7 cellular contexts compared by ENCODE assay signal in the genomic region with DNA sequence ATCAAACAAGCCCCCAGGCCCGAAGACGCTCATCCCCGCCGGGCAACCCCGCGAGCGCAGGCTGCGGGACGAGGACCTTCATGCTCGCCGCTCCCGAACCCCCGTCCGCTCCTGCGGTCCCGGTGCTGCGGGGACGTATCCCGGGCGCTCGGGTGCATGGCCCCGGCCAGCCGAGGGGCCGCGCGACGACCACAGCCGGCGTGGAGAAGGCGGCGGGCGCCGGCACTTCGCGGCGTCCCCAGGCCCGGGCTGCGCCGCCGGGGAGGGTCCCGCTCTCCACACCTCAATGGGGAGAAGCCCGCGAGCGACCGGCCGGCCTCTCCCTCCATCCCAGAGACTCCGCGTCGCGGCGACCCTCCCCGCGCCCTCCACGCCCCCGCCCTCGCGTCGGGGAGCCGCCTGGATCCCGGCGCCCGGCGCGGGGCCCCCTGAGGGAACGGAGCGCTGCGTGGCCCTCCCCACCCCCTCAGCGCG. TPM values are rescaled to one million over a fixed set of nuclear protein-coding genes. Genes with fewer than 3 reads are reported as not detected.
DNase-seq lines count a peak whose midpoint lies in the region; ATAC-seq and TF ChIP-seq lines count a peak whose summit lies in the region.

No MANE protein-coding gene starts in this region.

- intact Hi-C loops in adrenal gland (cut with DNase I) (loop anchor here (5.0 to 10.0 kb wide), 2 partner anchors 289 to 292 kb away; partner anchors contain the start of gene SLC45A1 (in 2 of the 2)), left colon (cut with DNase I, micrococcal nuclease) (no loop called here)

- WGBS in adrenal gland, 4 donors = 0 to 4% (median 1%) methylated on average over 5 to 69 of the region's 69 CpGs

- no peak for TF ChIP-seq POLR2A in adrenal gland (IDR thresholded peaks at IDR 0.05)

- H3K4me1 ChIP-seq in adrenal gland (replicated peaks in 1 of 2) (peaks cover 23 to 50% of the 10 kb centered on the region in 2 donors), thoracic aorta (ENCODE audit: control insufficient read depth in 1 of 2, low read depth in 2 of 2) (peaks cover 10 to 66% of the 10 kb centered on the region in 2 donors)

- H3K4me3 ChIP-seq in adrenal gland (peak overlapping the region; percentile 31 to 97 (median 56)), thoracic aorta (peak overlapping the region; percentile 86)

- DNase-seq in adrenal gland = peak in 2 of 7 donors; percentile 33 to 39
- no peak for DNase-seq in left colon
- no peak for DNase-seq in thoracic aorta (ENCODE audit: low spot score)
- DNase-seq in T-helper 9 cell = no peak
- no peak for DNase-seq in HCEC 1CT

- H3K27me3 ChIP-seq in adrenal gland (no peaks in the 10 kb centered on the region), thoracic aorta (replicated peaks; ENCODE audit: insufficient read depth) (no peaks in the 10 kb centered on the region)

- ATAC-seq in GM18907 (IDR thresholded peaks at IDR 0.05; ENCODE audit: unreplicated experiment) = peak; percentile 27
- ATAC-seq in HG02852 (IDR thresholded peaks at IDR 0.05; ENCODE audit: unreplicated experiment) = peak; percentile 25
- peak; percentile 11 for ATAC-seq in left colon
- no peak for ATAC-seq in thoracic aorta (ENCODE audit: insufficient number of reproducible peaks, low FRiP score, low read depth)

- H3K9me3 ChIP-seq in adrenal gland (replicated peaks in 1 of 3) = no peaks in the 10 kb centered on the region
- no peaks in the 10 kb centered on the region for H3K9me3 ChIP-seq in thoracic aorta

- TF ChIP-seq CTCF in adrenal gland (IDR thresholded peaks at IDR 0.05) (no peak), thoracic aorta (IDR thresholded peaks at IDR 0.05) (no peak)

- H3K27ac ChIP-seq in adrenal gland (peak overlapping the region; percentile 16 to 95 (median 84)), thoracic aorta (peak overlapping the region; percentile 96 to 98)

- H3K36me3 ChIP-seq in adrenal gland (replicated peaks in 1 of 2) (no peaks in the 10 kb centered on the region), thoracic aorta (no peaks in the 10 kb centered on the region)

RNA-seq across cellular contexts. Expression of gene ERRFI1, which starts 0.4 kb away (rescaled TPM):
- 10 to 100 TPM; 16.0 to 71.5 (median 29.0) TPM for total RNA-seq in adrenal gland
- 10 to 100 TPM; 14.4 to 29.8 (median 16.0) TPM for polyA plus RNA-seq in adrenal gland
- total RNA-seq in left colon = 10 to 100 TPM; 37.2 to 57.8 TPM
- 100 to 1,000 TPM; 101 to 158 TPM for total RNA-seq in thoracic aorta

Comparison
In these comparisons a context has a peak if more than half of its experiments do, and no peak if none do; other contexts are left out.
1. intact Hi-C loops: an anchor here in adrenal gland (5.0 to 10.0 kb wide); none called in left colon.